Comparison of ENCODE assay signal across 21 cellular contexts in genomic region chr3:11062704-11063103, GRCh38.
DNase-seq lines count a peak whose midpoint lies in the region; ATAC-seq, FAIRE-seq and TF ChIP-seq lines count a peak whose summit lies in the region.
"Had no signal": no experiment of that assay in that cellular context is flagged by ENCODE, and none has a peak within 500 bp of the region (broad histone marks: within the 10 kb centered on the region; RNA-seq: fewer than 3 reads in every experiment).

No MANE protein-coding gene starts in this region.

- H3K27me3 ChIP-seq in H1 (replicated peaks in 1 of 4; ENCODE audit: control insufficient read depth in 3 of 4, extremely low read depth in 1 of 4, insufficient read depth in 3 of 4, low read length in 3 of 4) (peaks cover 9 to 21% (median 14%) of the 10 kb centered on the region in 4 experiments; a peak in 6 of 7 replicates), spleen (replicated peaks in 1 of 7) (peaks cover 0 to 36% (median 9%) of the 10 kb centered on the region in 7 donors), PC-3 (ENCODE audit: low read length) (no peaks in the 10 kb centered on the region)
- H3K27me3 ChIP-seq: BE2C, BLaER1 had no signal

- H2BK5ac ChIP-seq in H1 (ENCODE audit: low read depth, low read length): no peak overlapping the region

- no peak overlapping the region for H3K4ac ChIP-seq in H1 (replicated peaks; ENCODE audit: insufficient read length, low read depth, low read length)

- H4K5ac ChIP-seq in H1 (ENCODE audit: insufficient read length, low read depth, low read length): no peak overlapping the region

- H3K9ac ChIP-seq in H1 (replicated peaks in 1 of 4; ENCODE audit: extremely low read depth in 1 of 4, low read depth in 3 of 4, low read length in 3 of 4): no peak overlapping the region
- no peak overlapping the region for H3K9ac ChIP-seq in PC-3 (ENCODE audit: low read length)
- H3K9ac ChIP-seq: BLaER1 had no signal

- H3K56ac ChIP-seq in H1 (replicated peaks; ENCODE audit: insufficient read length, low read depth, low read length): no peak overlapping the region

- TF ChIP-seq CTCF in H1 (IDR thresholded peaks at IDR 0.05; ENCODE audit: control extremely low read depth in 1 of 3, insufficient read depth in 1 of 3, low read depth in 1 of 3, low read length in 3 of 3) (no peak), spleen (IDR thresholded peaks at IDR 0.05 in 8 of 11, conservative IDR thresholded peaks at IDR 0.05 in 3 of 11) (no peak), PC-3 (conservative IDR thresholded peaks at IDR 0.05; ENCODE audit: low read depth, low read length) (no peak)

- H2BK120ac ChIP-seq in H1 (replicated peaks; ENCODE audit: low read depth, low read length): no peak overlapping the region

- TF ChIP-seq POLR2A in H1 (IDR thresholded peaks at IDR 0.05; ENCODE audit: control extremely low read depth in 1 of 2, low read depth in 2 of 2, low read length in 2 of 2): no peak
- TF ChIP-seq POLR2A in spleen (IDR thresholded peaks at IDR 0.05): no peak

- H3K14ac ChIP-seq in H1 (ENCODE audit: insufficient read length): peak overlapping the region; percentile 69

- H3K27ac ChIP-seq in H1 (ENCODE audit: low read depth, low read length) (no peak overlapping the region), spleen (no peak overlapping the region), PC-3 (ENCODE audit: low read length) (no peak overlapping the region)
- H3K27ac ChIP-seq: BLaER1 had no signal

- no peaks in the 10 kb centered on the region for H3K79me1 ChIP-seq in H1 (ENCODE audit: low read depth, low read length)

- POLR2A ChIA-PET in H1 (lab: Charles Lee; ENCODE audit: partially characterized antibody) (no interaction called here), PC-3 (lab: Charles Lee; ENCODE audit: unreplicated experiment) (no interaction called here)

- H3K79me2 ChIP-seq in H1 (ENCODE audit: control insufficient read depth in 1 of 2, insufficient read depth in 2 of 2, low read length in 2 of 2): no peaks in the 10 kb centered on the region
- H3K79me2 ChIP-seq in PC-3 (ENCODE audit: low read length): no peaks in the 10 kb centered on the region

- no TSS peak for BruUV-seq in PC-3 (replicated peaks; lab: Mats Ljungman, UMichigan)

- DNase-seq in H1 (ENCODE audit: low read depth in 1 of 2, low spot score in 2 of 2) (no peak), spleen (peak; percentile 51), PC-3 (no peak), cerebellum (ENCODE audit: low spot score) (no peak)
- DNase-seq: 8988T; ACHN; BE2C; C1 segment of cervical spinal cord; CD4-positive, alpha-beta memory T cell; CD4-positive, CD25-positive, alpha-beta regulatory T cell; CD8-positive, alpha-beta memory T cell; COR-L47; DMS79 treated with DMSO at 0.1 percent for 48 hours; GF-D8 had no signal

- peaks cover 0 to 6% (median 1%) of the 10 kb centered on the region in 4 experiments; a peak in 2 of 7 replicates for H3K4me1 ChIP-seq in H1 (replicated peaks in 1 of 4; ENCODE audit: control insufficient read depth in 3 of 4, insufficient read depth in 4 of 4, low read length in 3 of 4)
- peaks cover 0 to 15% (median 10%) of the 10 kb centered on the region in 6 donors for H3K4me1 ChIP-seq in spleen
- no peaks in the 10 kb centered on the region for H3K4me1 ChIP-seq in PC-3 (ENCODE audit: insufficient read depth, low read length)
- H3K4me1 ChIP-seq: BE2C had no signal

- H3K36me3 ChIP-seq in H1 (ENCODE audit: control insufficient read depth in 2 of 4, insufficient read depth in 4 of 4, low read length in 3 of 4): no peaks in the 10 kb centered on the region
- H3K36me3 ChIP-seq in spleen: no peaks in the 10 kb centered on the region
- no peaks in the 10 kb centered on the region for H3K36me3 ChIP-seq in PC-3 (ENCODE audit: low read depth, low read length)
- H3K36me3 ChIP-seq: BE2C, BLaER1 had no signal

- no peaks in the 10 kb centered on the region for H3K9me2 ChIP-seq in PC-3 (replicated peaks; ENCODE audit: low read length)

- H4K20me1 ChIP-seq in H1 (replicated peaks in 1 of 2; ENCODE audit: control insufficient read depth in 1 of 2, insufficient read depth in 2 of 2, low read length in 2 of 2) (peaks cover 0 to under 1% of the 10 kb centered on the region in 2 experiments), PC-3 (ENCODE audit: low read length) (no peaks in the 10 kb centered on the region)
- H4K20me1 ChIP-seq: BLaER1 had no signal

- H2BK15ac ChIP-seq in H1 (ENCODE audit: low read length): no peak overlapping the region

- peaks cover 14 to 16% of the 10 kb centered on the region in 2 experiments for H3K9me3 ChIP-seq in H1 (ENCODE audit: insufficient read depth in 2 of 2, low read depth in 1 of 2, low read length in 1 of 2)
- peaks cover 0 to 21% (median 11%) of the 10 kb centered on the region in 8 donors for H3K9me3 ChIP-seq in spleen
- H3K9me3 ChIP-seq in PC-3 (ENCODE audit: low read length): peaks cover 3% of the 10 kb centered on the region; the same call in 1 of the 2 replicates
- H3K9me3 ChIP-seq: BE2C had no signal

- H3F3A ChIP-seq in PC-3 (ENCODE audit: low read length, unreplicated experiment): no peaks in the 10 kb centered on the region

- H3K4me3 ChIP-seq in H1 (ENCODE audit: extremely low read depth in 1 of 4, insufficient read depth in 2 of 4, low read depth in 3 of 4, low read length in 4 of 4) (no peak overlapping the region), spleen (no peak overlapping the region), PC-3 (ENCODE audit: low read length) (no peak overlapping the region)
- H3K4me3 ChIP-seq: BLaER1 had no signal

- peaks cover 11% of the 10 kb centered on the region; the same call in 1 of the 2 replicates for H3K23me2 ChIP-seq in H1 (ENCODE audit: low read depth, low read length)

- H3K23ac ChIP-seq in H1 (ENCODE audit: insufficient read length): no peak overlapping the region

- TF ChIP-seq EP300 in H1 (IDR thresholded peaks at IDR 0.05; ENCODE audit: borderline replicate concordance in 1 of 2, low read depth in 2 of 2, low read length in 2 of 2): no peak

- FAIRE-seq in H1 (lab: Jason Lieb, UNC): no peak
- FAIRE-seq: A204.1, D721Med, G401.6, GM12891, GM19239 had no signal

- intact Hi-C loops in spleen (cut with DNase I; ENCODE audit: low total_unique reads): no loop called here
- intact Hi-C loops in PC-3 (cut with micrococcal nuclease): no loop called here

- H2AFZ ChIP-seq in H1 (ENCODE audit: low read length): no peak overlapping the region
- H2AFZ ChIP-seq in PC-3 (ENCODE audit: low read length): no peak overlapping the region

- 94% methylated on average over 7 of the region's 7 CpGs; no CpG with 5 or more reads in 1 of the 2 experiments for WGBS in H1 (ENCODE audit: extremely low coverage in 1 of 2, insufficient coverage in 1 of 2, insufficient read length in 1 of 2, insufficient replicate concordance in 2 of 2, low coverage in 1 of 2, low lambda C conversion rate in 2 of 2, missing lambda C conversion rate in 1 of 2), 2 experiments
- 77 to 83% (median 80%) methylated on average over 7 of the region's 7 CpGs for WGBS in spleen, 5 donors

- no peak overlapping the region for H2BK12ac ChIP-seq in H1 (ENCODE audit: low read depth, low read length)

- no peak for TF ChIP-seq RAD21 in H1 (IDR thresholded peaks at IDR 0.05 in 1 of 2, conservative IDR thresholded peaks at IDR 0.05 in 1 of 2; ENCODE audit: low read depth in 2 of 2, low read length in 2 of 2)

- no peak overlapping the region for H3K18ac ChIP-seq in H1 (ENCODE audit: extremely low read depth, low read length)

- H2BK20ac ChIP-seq in H1 (ENCODE audit: low read length): no peak overlapping the region

- no peak overlapping the region for H4K8ac ChIP-seq in H1 (ENCODE audit: extremely low read depth, insufficient read depth, low read length)

- ATAC-seq in PC-3 (no peak), GM21717 (IDR thresholded peaks at IDR 0.05; ENCODE audit: unreplicated experiment) (no peak)

- H3K4me2 ChIP-seq in H1 (ENCODE audit: insufficient read depth in 1 of 2, low read depth in 2 of 2, low read length in 2 of 2) (no peak overlapping the region), PC-3 (ENCODE audit: low read length) (no peak overlapping the region)
- H3K4me2 ChIP-seq: BLaER1 had no signal

- CTCF ChIA-PET in H1 (lab: Charles Lee; ENCODE audit: partially characterized antibody): interaction anchor here (0.9 to 6.1 kb wide), 14 partner anchors 8 to 304 kb away, joined by 3 to 211 read pairs (median 39); partner anchors contain the start of genes HRH1 and SLC6A1
- CTCF ChIA-PET in PC-3 (lab: Charles Lee): interaction anchor here (0.6 kb wide), 1 partner anchor 61 kb away, joined by 4 read pairs; no protein-coding TSS in a partner anchor

- H2AK5ac ChIP-seq in H1 (ENCODE audit: low read depth, low read length): no peak overlapping the region

- H4K91ac ChIP-seq in H1 (replicated peaks; ENCODE audit: insufficient read length, low read length): no peak overlapping the region

TF ChIP-seq in H1, 55 proteins besides CTCF, POLR2A, EP300 and RAD21:
- TF ChIP-seq KDM4A (IDR thresholded peaks at IDR 0.05; ENCODE audit: low read depth, low read length, severe bottlenecking) (no peak), KDM1A (IDR thresholded peaks at IDR 0.05; ENCODE audit: borderline replicate concordance, low read length) (no peak)
